In the genomic region with DNA sequence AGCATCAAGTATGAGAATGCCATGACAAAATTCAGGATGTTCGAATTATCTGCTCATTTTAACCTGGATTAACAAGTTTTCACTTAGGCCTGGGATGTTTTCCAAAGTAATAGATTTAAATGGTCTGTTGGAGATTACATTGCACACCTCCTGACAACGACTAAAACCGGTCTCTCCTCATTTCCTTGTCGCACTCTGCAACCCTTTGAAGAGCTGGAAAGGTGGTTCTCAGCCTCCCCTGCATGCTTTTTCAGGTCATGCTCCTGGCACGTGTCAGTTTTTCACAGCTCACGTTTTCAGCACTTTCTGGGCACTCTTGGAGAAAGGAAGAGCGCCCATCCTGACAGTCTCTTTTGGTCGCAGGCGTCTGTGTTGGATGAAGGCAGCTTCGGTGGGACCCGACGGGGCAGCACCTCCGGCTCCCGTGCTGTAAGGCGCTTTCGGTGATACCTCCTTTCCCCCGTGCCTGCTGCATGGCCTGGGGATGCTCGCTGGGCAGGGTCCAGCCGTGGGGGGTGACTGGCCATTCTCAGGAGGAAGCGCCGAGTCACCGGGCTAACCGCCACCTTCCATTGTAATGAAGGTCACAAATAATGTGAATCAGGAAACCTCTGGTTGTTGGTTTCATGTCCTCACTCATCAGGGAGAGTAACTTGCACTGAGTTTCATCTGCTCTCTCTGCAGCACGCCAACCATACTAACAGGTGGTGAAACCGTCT, we compare ENCODE assay signal across 19 cellular contexts.
A peak's percentile ranks its signal among the peaks of the same experiment; 100 is the strongest.
DNase-seq lines count a peak whose midpoint lies in the region; ATAC-seq, FAIRE-seq and TF ChIP-seq lines count a peak whose summit lies in the region.
"Had no signal": no experiment of that assay in that cellular context is flagged by ENCODE, and none has a peak within 500 bp of the region (broad histone marks: within the 10 kb centered on the region; RNA-seq: fewer than 3 reads in every experiment).

No MANE protein-coding gene starts in this region.

- FAIRE-seq in HepG2 (lab: Jason Lieb, UNC): no peak
- FAIRE-seq: A549, endometrium had no signal

- H3K79me2 ChIP-seq in HepG2 (ENCODE audit: insufficient read depth, low read length): peaks cover 33% of the 10 kb centered on the region

- WGBS in HepG2 (ENCODE audit: low lambda C conversion rate): 97% methylated on average over 25 of the region's 25 CpGs

- no peak for TF ChIP-seq CTCF in RWPE1 (conservative IDR thresholded peaks at IDR 0.05; ENCODE audit: low read depth)
- no peak for TF ChIP-seq CTCF in HepG2 (CRISPR knock-in tag; IDR thresholded peaks at IDR 0.05)

- H3K4me3 Mint-ChIP-seq in activated CD4-positive, alpha-beta T cell treated with anti-CD3 and anti-CD28 coated beads for 36 hours: no peak overlapping the region
- no peak overlapping the region for H3K4me3 Mint-ChIP-seq in activated CD4-positive, alpha-beta T cell treated with anti-CD3 and anti-CD28 coated beads, Interleukin-2, amount 10 ng/mL, durations not matched to agents 7 days and 5 days
- H3K4me3 Mint-ChIP-seq: activated B cell treated with CpG ODN at 0.5 μM for 24 hours had no signal

- intact Hi-C loops in activated CD4-positive, alpha-beta T cell treated with anti-CD3 and anti-CD28 coated beads for 36 hours (cut with DNase I, micrococcal nuclease): no loop called here
- intact Hi-C loops in HepG2 (cut with micrococcal nuclease; ENCODE audit: unreplicated experiment): no loop called here

- CTCF ChIA-PET in activated CD4-positive, alpha-beta T cell treated with anti-CD3 and anti-CD28 coated beads for 36 hours (lab: Charles Lee): interaction anchor here (0.6 to 1.5 kb wide), 5 partner anchors 8 to 154 kb away, joined by 3 to 5 read pairs (median 3); no protein-coding TSS in a partner anchor
- CTCF ChIA-PET in activated CD4-positive, alpha-beta T cell treated with anti-CD3 and anti-CD28 coated beads, Interleukin-2, amount 10 ng/mL, durations not matched to agents 7 days and 5 days (lab: Charles Lee): interaction anchor here (0.5 to 2.6 kb wide), 2 partner anchors 10 to 222 kb away, joined by 3 to 9 read pairs; no protein-coding TSS in a partner anchor
- CTCF ChIA-PET in RWPE1 (lab: Yijun Ruan, JAX) (no interaction called here), HepG2 (lab: Yijun Ruan, JAX; ENCODE audit: low intra/inter-chr PET ratio, low total read pairs) (no interaction called here)

- H4K20me1 ChIP-seq in HepG2 (ENCODE audit: insufficient read depth, low read length): no peaks in the 10 kb centered on the region

- peaks cover 54% of the 10 kb centered on the region for H3K4me1 Mint-ChIP-seq in activated CD4-positive, alpha-beta T cell treated with anti-CD3 and anti-CD28 coated beads for 36 hours
- peaks cover 30% of the 10 kb centered on the region for H3K4me1 Mint-ChIP-seq in activated CD4-positive, alpha-beta T cell treated with anti-CD3 and anti-CD28 coated beads, Interleukin-2, amount 10 ng/mL, durations not matched to agents 7 days and 5 days

- in situ Hi-C loops in HepG2 (cut with HindIII; ENCODE audit: extremely low pct_ligation_motif_present, low pct_unique_long_range_greater_than_20kb): no loop called here

- no TSS peak for BruUV-seq in HepG2 (replicated peaks; lab: Mats Ljungman, UMichigan)

- H3K27me3 ChIP-seq in HepG2 (ENCODE audit: control insufficient read depth in 1 of 2, insufficient read depth in 2 of 2, low read length in 2 of 2) (no peaks in the 10 kb centered on the region), skeletal muscle tissue (ENCODE audit: control insufficient read depth in 3 of 3, insufficient read depth in 3 of 3, low read length in 3 of 3) (no peaks in the 10 kb centered on the region)
- H3K27me3 ChIP-seq: brain microvascular endothelial cell had no signal

- no peak overlapping the region for H2AFZ ChIP-seq in HepG2 (ENCODE audit: low read length)

- POLR2A ChIA-PET in activated CD4-positive, alpha-beta T cell treated with anti-CD3 and anti-CD28 coated beads for 36 hours (lab: Charles Lee): no interaction called here
- POLR2A ChIA-PET in activated CD4-positive, alpha-beta T cell treated with anti-CD3 and anti-CD28 coated beads, Interleukin-2, amount 10 ng/mL, durations not matched to agents 7 days and 5 days (lab: Charles Lee): no interaction called here
- POLR2A ChIA-PET in RWPE1 (lab: Yijun Ruan, JAX; ENCODE audit: low non-redundant PET) (no interaction called here), HepG2 (lab: Yijun Ruan, JAX) (no interaction called here)

- H3K4me3 ChIP-seq in HepG2 (replicated peaks in 1 of 3; ENCODE audit: insufficient read depth in 1 of 3, low read depth in 2 of 3, low read length in 3 of 3) (no peak overlapping the region), skeletal muscle tissue (ENCODE audit: low read length in 3 of 3) (no peak overlapping the region)
- H3K4me3 ChIP-seq: A549, thoracic aorta had no signal

- no peak for TF ChIP-seq POLR2A in HepG2 (IDR thresholded peaks at IDR 0.05; ENCODE audit: insufficient read depth in 1 of 2, low read depth in 2 of 2, low read length in 2 of 2)

- TF ChIP-seq RAD21 in HepG2 (CRISPR knock-in tag; IDR thresholded peaks at IDR 0.05): no peak

- no peak for DNase-seq in activated CD4-positive, alpha-beta T cell treated with anti-CD3 and anti-CD28 coated beads for 36 hours
- no peak for DNase-seq in activated CD4-positive, alpha-beta T cell treated with anti-CD3 and anti-CD28 coated beads, Interleukin-2, amount 10 ng/mL, durations not matched to agents 7 days and 5 days
- DNase-seq in RWPE1 (ENCODE audit: low spot score) (no peak), HepG2 (ENCODE audit: low spot score) (no peak), GOT3 (lab: John Stamatoyannopoulos, UW) (no peak)
- no peak for DNase-seq in activated T-cell treated with anti-CD3 and anti-CD28 coated beads, Interleukin-2, amount 50 U/mL, for 1 hour
- DNase-seq: activated B cell treated with CpG ODN at 0.5 μM for 24 hours; brain microvascular endothelial cell; hypothalamus; KG1; NCI-H187 treated with DMSO at 0.1 percent for 48 hours; NK-92 treated with Interleukin-12 subunit alpha and Interleukin-12 subunit beta, amount 100 ng/mL, for 24 hours; retina; SK-N-SH had no signal

- TF ChIP-seq EP300 in HepG2 (IDR thresholded peaks at IDR 0.05; ENCODE audit: low read depth in 2 of 2, low read length in 2 of 2) (no peak), HepG2 (CRISPR knock-in tag; IDR thresholded peaks at IDR 0.05; ENCODE audit: borderline replicate concordance) (no peak)

- H3K4me1 ChIP-seq in HepG2 (ENCODE audit: insufficient read depth, low read length) (peaks cover 46% of the 10 kb centered on the region), skeletal muscle tissue (ENCODE audit: control insufficient read depth in 3 of 3, insufficient read depth in 3 of 3, low read length in 3 of 3) (peaks cover 63 to 74% (median 71%) of the 10 kb centered on the region in 3 donors)

- H3K27ac ChIP-seq in RWPE1: peak overlapping the region; percentile 30; the same call in 1 of the 2 replicates
- peak overlapping the region; percentile 82 for H3K27ac ChIP-seq in HepG2 (ENCODE audit: extremely low read length, insufficient read depth, low read length)
- H3K27ac ChIP-seq in skeletal muscle tissue (ENCODE audit: low read depth, low read length): peak overlapping the region; percentile 32
- H3K27ac ChIP-seq: brain microvascular endothelial cell had no signal

- H3K36me3 Mint-ChIP-seq in activated CD4-positive, alpha-beta T cell treated with anti-CD3 and anti-CD28 coated beads for 36 hours (ENCODE audit: low read depth): peaks cover 41% of the 10 kb centered on the region
- H3K36me3 Mint-ChIP-seq in activated CD4-positive, alpha-beta T cell treated with anti-CD3 and anti-CD28 coated beads, Interleukin-2, amount 10 ng/mL, durations not matched to agents 7 days and 5 days (ENCODE audit: low read depth): peaks cover 19% of the 10 kb centered on the region

- H3K27me3 Mint-ChIP-seq in activated CD4-positive, alpha-beta T cell treated with anti-CD3 and anti-CD28 coated beads for 36 hours: no peaks in the 10 kb centered on the region
- H3K27me3 Mint-ChIP-seq in activated CD4-positive, alpha-beta T cell treated with anti-CD3 and anti-CD28 coated beads, Interleukin-2, amount 10 ng/mL, durations not matched to agents 7 days and 5 days: no peaks in the 10 kb centered on the region
- H3K27me3 Mint-ChIP-seq: activated B cell treated with CpG ODN at 0.5 μM for 24 hours had no signal

- H3K27ac Mint-ChIP-seq in activated CD4-positive, alpha-beta T cell treated with anti-CD3 and anti-CD28 coated beads for 36 hours: peak overlapping the region; percentile 51
- no peak overlapping the region for H3K27ac Mint-ChIP-seq in activated CD4-positive, alpha-beta T cell treated with anti-CD3 and anti-CD28 coated beads, Interleukin-2, amount 10 ng/mL, durations not matched to agents 7 days and 5 days
- H3K27ac Mint-ChIP-seq: activated B cell treated with CpG ODN at 0.5 μM for 24 hours had no signal

- H3K9ac ChIP-seq in HepG2 (ENCODE audit: insufficient read depth, low read depth, low read length) (no peak overlapping the region), skeletal muscle tissue (ENCODE audit: low read depth in 1 of 3, low read length in 3 of 3) (no peak overlapping the region)
- H3K9ac ChIP-seq: SK-N-SH had no signal

- no peak overlapping the region for H3K4me2 ChIP-seq in HepG2 (ENCODE audit: low read depth, low read length)
- H3K4me2 ChIP-seq: SK-N-SH had no signal

- H3K9me3 ChIP-seq in HepG2 (ENCODE audit: low read length): no peaks in the 10 kb centered on the region
- no peaks in the 10 kb centered on the region for H3K9me3 ChIP-seq in skeletal muscle tissue (ENCODE audit: control insufficient read depth in 3 of 3, low read length in 3 of 3)
- H3K9me3 ChIP-seq: A549, SK-N-SH, thoracic aorta had no signal

- no peak for ATAC-seq in activated CD4-positive, alpha-beta T cell treated with anti-CD3 and anti-CD28 coated beads for 36 hours
- ATAC-seq in HepG2 (no peak), GM18868 (IDR thresholded peaks at IDR 0.05; ENCODE audit: unreplicated experiment) (no peak)
- ATAC-seq: A549 had no signal

- H3K36me3 ChIP-seq in HepG2 (replicated peaks in 1 of 2; ENCODE audit: control insufficient read depth in 1 of 2, insufficient read depth in 2 of 2, low read length in 2 of 2): peaks cover 3 to 11% of the 10 kb centered on the region in 2 experiments; a peak in 3 of 5 replicates
- H3K36me3 ChIP-seq in skeletal muscle tissue (ENCODE audit: control insufficient read depth in 3 of 3, insufficient read depth in 3 of 3, low read length in 3 of 3): peaks cover 3 to 13% (median 11%) of the 10 kb centered on the region in 3 donors

- no peaks in the 10 kb centered on the region for H3K9me3 Mint-ChIP-seq in activated CD4-positive, alpha-beta T cell treated with anti-CD3 and anti-CD28 coated beads for 36 hours (ENCODE audit: low read depth)
- H3K9me3 Mint-ChIP-seq in activated CD4-positive, alpha-beta T cell treated with anti-CD3 and anti-CD28 coated beads, Interleukin-2, amount 10 ng/mL, durations not matched to agents 7 days and 5 days: no peaks in the 10 kb centered on the region
- H3K9me3 Mint-ChIP-seq: activated B cell treated with CpG ODN at 0.5 μM for 24 hours had no signal

TF ChIP-seq in HepG2, 621 proteins besides CTCF, POLR2A, EP300 and RAD21 (continues in another document):
- TF ChIP-seq RXRA (CRISPR knock-in tag; IDR thresholded peaks at IDR 0.05) (0 out of 2 replicates have a peak, but pooled peaks have one; percentile 15), RARA (CRISPR knock-in tag; IDR thresholded peaks at IDR 0.05) (0 out of 2 replicates have a peak, but pooled peaks have one; percentile 12), ETV5 (CRISPR knock-in tag; IDR thresholded peaks at IDR 0.05; ENCODE audit: borderline replicate concordance) (no peak), ZBTB38 (CRISPR knock-in tag; IDR thresholded peaks at IDR 0.05) (peak; percentile 77)

Comparison
In these comparisons a context has a peak if more than half of its experiments do, and no peak if none do; other contexts are left out.
1. H3K27ac ChIP-seq: peak in every context shown above with its lines; median percentile 82 in HepG2; 32 in skeletal muscle tissue; 30 in RWPE1.
2. CTCF ChIA-PET loops: an anchor here in activated CD4-positive, alpha-beta T cell treated with anti-CD3 and anti-CD28 coated beads for 36 hours (0.6 to 1.5 kb wide) and activated CD4-positive, alpha-beta T cell treated with anti-CD3 and anti-CD28 coated beads, Interleukin-2, amount 10 ng/mL, durations not matched to agents 7 days and 5 days (0.5 to 2.6 kb wide); none called in RWPE1 and HepG2.